1 cellular context compared by ENCODE assay signal in the genomic region with DNA sequence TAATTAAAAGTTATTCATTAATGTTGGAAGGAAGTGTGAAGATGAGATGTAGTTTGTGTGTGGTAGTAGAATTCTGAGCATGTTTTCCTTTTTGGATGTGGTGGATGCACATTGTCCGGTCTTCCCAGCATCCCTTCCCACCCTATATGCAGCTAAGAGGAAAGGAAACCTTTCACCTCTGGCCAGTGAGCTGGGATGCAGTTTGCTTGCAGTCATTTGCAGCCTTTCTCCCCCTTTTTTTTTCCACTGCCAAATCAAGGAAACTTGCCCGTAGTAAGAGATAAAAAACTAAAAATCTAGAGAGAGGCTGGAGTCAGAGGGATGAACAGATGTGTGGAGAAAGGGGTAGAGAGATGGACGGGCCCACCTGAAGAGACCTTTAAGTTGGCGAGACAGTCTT.
TF ChIP-seq lines count a peak whose summit lies in the region.

No MANE protein-coding gene starts in this region.

TF ChIP-seq in IMR-90, 13 proteins besides CTCF, POLR2A, EP300 and RAD21 (continued from another document):
- no peak for TF ChIP-seq NFE2L2 (IDR thresholded peaks at IDR 0.05; ENCODE audit: low read depth, low read length)
- TF ChIP-seq MAFK (IDR thresholded peaks at IDR 0.05; ENCODE audit: low read depth, low read length): no peak
- TF ChIP-seq RFX5 (IDR thresholded peaks at IDR 0.05; ENCODE audit: low read depth, low read length): no peak
- TF ChIP-seq BHLHE40 (IDR thresholded peaks at IDR 0.05; ENCODE audit: low read depth, low read length): no peak
- no peak for TF ChIP-seq RCOR1 (IDR thresholded peaks at IDR 0.05; ENCODE audit: insufficient replicate concordance, low read length)
- no peak for TF ChIP-seq MAZ (IDR thresholded peaks at IDR 0.05; ENCODE audit: borderline replicate concordance, low read depth, low read length)
- no peak for TF ChIP-seq SMC3 (IDR thresholded peaks at IDR 0.05; ENCODE audit: low read depth, low read length)
- TF ChIP-seq, protein P1, sequence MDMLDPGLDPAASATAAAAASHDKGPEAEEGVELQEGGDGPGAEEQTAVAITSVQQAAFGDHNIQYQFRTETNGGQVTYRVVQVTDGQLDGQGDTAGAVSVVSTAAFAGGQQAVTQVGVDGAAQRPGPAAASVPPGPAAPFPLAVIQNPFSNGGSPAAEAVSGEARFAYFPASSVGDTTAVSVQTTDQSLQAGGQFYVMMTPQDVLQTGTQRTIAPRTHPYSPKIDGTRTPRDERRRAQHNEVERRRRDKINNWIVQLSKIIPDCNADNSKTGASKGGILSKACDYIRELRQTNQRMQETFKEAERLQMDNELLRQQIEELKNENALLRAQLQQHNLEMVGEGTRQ (IDR thresholded peaks at IDR 0.05; ENCODE audit: low read depth, low read length): no peak
- no peak for TF ChIP-seq CEBPB (IDR thresholded peaks at IDR 0.05; ENCODE audit: low read depth, low read length)
TF ChIP-seq in IMR-90: peak in this region for 0.
